Comparison of ENCODE assay signal across 8 cellular contexts in genomic region chr22:50327711-50328019, GRCh38. TPM values are rescaled to one million over a fixed set of nuclear protein-coding genes. Genes with fewer than 3 reads are reported as not detected.
A peak's percentile ranks its signal among the peaks of the same experiment; 100 is the strongest.
DNase-seq lines count a peak whose midpoint lies in the region; ATAC-seq, FAIRE-seq and TF ChIP-seq lines count a peak whose summit lies in the region.

No MANE protein-coding gene starts in this region.

- H3K27ac ChIP-seq in heart left ventricle (peak overlapping the region; percentile 87 to 98 (median 95)), mammary epithelial cell (ENCODE audit: insufficient read depth, low read depth, low read length) (peak overlapping the region; percentile 54)

- no peak overlapping the region for H3K9ac ChIP-seq in mammary epithelial cell (ENCODE audit: insufficient read depth, low read length)

- H3K4me1 ChIP-seq in heart left ventricle (peaks cover 0 to 18% (median 11%) of the 10 kb centered on the region in 12 donors), mammary epithelial cell (ENCODE audit: insufficient read depth, low read length) (peaks cover 13% of the 10 kb centered on the region)

- in situ Hi-C loops in mammary epithelial cell (cut with MboI; ENCODE audit: low sequenced_read_pairs in 2 of 2) = loop anchor here (5.0 to 10.0 kb wide), 2 partner anchors 50 to 53 kb away; partner anchors contain the start of gene MAPK11 (in 1 of the 2)

- dilution Hi-C loops in mammary epithelial cell (cut with HindIII; ENCODE audit: low sequenced_read_pairs) = no loop called here

- peak overlapping the region; percentile 91 for H2AFZ ChIP-seq in mammary epithelial cell (ENCODE audit: low read depth, low read length)

- ATAC-seq in heart left ventricle = no peak

- TF ChIP-seq POLR2A in heart left ventricle (IDR thresholded peaks at IDR 0.05) = no peak

- no peaks in the 10 kb centered on the region for H4K20me1 ChIP-seq in mammary epithelial cell (ENCODE audit: insufficient read depth, low read length)

- no TSS peak for BruUV-seq in mammary epithelial cell (replicated peaks; lab: Mats Ljungman, UMichigan)

- H3K9me3 ChIP-seq in heart left ventricle (no peaks in the 10 kb centered on the region), mammary epithelial cell (replicated peaks; ENCODE audit: insufficient read depth, low read length) (no peaks in the 10 kb centered on the region)

- H3K4me3 ChIP-seq in heart left ventricle (peak overlapping the region; percentile 45 to 95 (median 80)), mammary epithelial cell (replicated peaks in 1 of 3; ENCODE audit: insufficient read depth in 1 of 3, low read depth in 2 of 3, low read length in 3 of 3) (peak overlapping the region; percentile 25 to 80 (median 77))

- H3K4me3 Mint-ChIP-seq in mesothelial cell of epicardium = peak overlapping the region; percentile 71

- CTCF ChIA-PET in mammary epithelial cell (lab: Charles Lee; ENCODE audit: low non-redundant PET) = interaction anchor here (0.5 kb wide), 1 partner anchor 292 kb away, joined by 5 read pairs; no protein-coding TSS in a partner anchor

- WGBS in heart left ventricle, 4 donors = 68 to 84% (median 72%) methylated on average over 22 of the region's 22 CpGs
- WGBS in mammary epithelial cell (ENCODE audit: low coverage, missing lambda C conversion rate) = 47% methylated on average over 22 of the region's 22 CpGs

- H3K36me3 ChIP-seq in heart left ventricle (no peaks in the 10 kb centered on the region), mammary epithelial cell (ENCODE audit: insufficient read depth, low read length) (no peaks in the 10 kb centered on the region)

- H3K36me3 Mint-ChIP-seq in mesothelial cell of epicardium = no peaks in the 10 kb centered on the region

- H3K27me3 Mint-ChIP-seq in mesothelial cell of epicardium (ENCODE audit: low read depth) = no peaks in the 10 kb centered on the region

- peaks cover 11% of the 10 kb centered on the region for H3K4me1 Mint-ChIP-seq in mesothelial cell of epicardium

- H3K27ac Mint-ChIP-seq in mesothelial cell of epicardium = peak overlapping the region; percentile 76

- no peaks in the 10 kb centered on the region for H3K27me3 ChIP-seq in heart left ventricle
- no peaks in the 10 kb centered on the region for H3K27me3 ChIP-seq in mammary epithelial cell (ENCODE audit: insufficient read depth, low read length)

- H3K79me2 ChIP-seq in mammary epithelial cell (ENCODE audit: insufficient read depth, low read length) = no peaks in the 10 kb centered on the region

- intact Hi-C loops in heart left ventricle (cut with DNase I) (loop anchor here in 9 of 10 donors (1.0 to 5.0 kb wide), 9 partner anchors 15 to 77 kb away; partner anchors contain the start of genes HDAC10 (in 1 of the 9), MAPK11 (in 1 of the 9) and PPP6R2 (in 1 of the 9)), cardiac septum (cut with DNase I) (loop anchor here (1.0 to 5.0 kb wide), 2 partner anchors 35 to 51 kb away; no protein-coding TSS in a partner anchor), mammary epithelial cell (cut with micrococcal nuclease) (loop anchor here (1.0 to 5.0 kb wide), 6 partner anchors 15 to 180 kb away; partner anchors contain the start of gene PPP6R2)

- DNase-seq in heart left ventricle (no peak), cardiac septum (ENCODE audit: low spot score) (no peak), mammary epithelial cell (no peak), mesothelial cell of epicardium (ENCODE audit: low spot score in 2 of 2, unreplicated experiment in 2 of 2) (no peak), urothelium cell line (ENCODE audit: low spot score) (no peak), NCI-H345 (lab: John Stamatoyannopoulos, UW) (no peak), NCI-H2081 treated with DMSO at 0.1 percent for 48 hours (lab: John Stamatoyannopoulos, UW) (no peak)
- DNase-seq in activated CD4-positive, CD25-positive, alpha-beta regulatory T cell (lab: John Stamatoyannopoulos, UW) = no peak

- FAIRE-seq in urothelium cell line (lab: Jason Lieb, UNC) = peak; percentile 17

- peak overlapping the region; percentile 92 for H3K4me2 ChIP-seq in mammary epithelial cell (ENCODE audit: insufficient read depth, low read depth, low read length)

- TF ChIP-seq CTCF in heart left ventricle (IDR thresholded peaks at IDR 0.05) (no peak), mammary epithelial cell (conservative IDR thresholded peaks at IDR 0.05 in 1 of 2, IDR thresholded peaks at IDR 0.05 in 1 of 2; ENCODE audit: extremely low read depth in 1 of 2, insufficient read depth in 1 of 2, low read depth in 1 of 2, low read length in 2 of 2) (no peak), mesothelial cell of epicardium (IDR thresholded peaks at IDR 0.05; ENCODE audit: unreplicated experiment) (no peak)

- H3K9me3 Mint-ChIP-seq in mesothelial cell of epicardium = no peaks in the 10 kb centered on the region

RNA-seq across cellular contexts. Expression of gene DENND6B, which starts 0.9 kb away (rescaled TPM):
- total RNA-seq in heart left ventricle (1 to 10 TPM; 1.0 to 3.2 (median 2.0) TPM), cardiac septum (2.8 TPM), mammary epithelial cell (1 to 10 TPM; 2.0 to 3.4 TPM), mesothelial cell of epicardium (19.0 to 20.7 TPM (median 19.2 TPM) in 3 replicates)
- polyA plus RNA-seq in heart left ventricle (1 to 10 TPM; 1.0 to 1.3 TPM), mammary epithelial cell (1.2 TPM)
- polyA minus RNA-seq in mammary epithelial cell = 9.9 TPM

RNA-seq across cellular contexts. Expression of gene PPP6R2, which starts 15.5 kb away (rescaled TPM):
- total RNA-seq in heart left ventricle (10 to 100 TPM; 31.6 to 68.1 (median 41.5) TPM), cardiac septum (37.1 TPM), mammary epithelial cell (10 to 100 TPM; 37.7 to 52.3 TPM), mesothelial cell of epicardium (79.4 to 83.7 TPM (median 80.1 TPM) in 3 replicates)
- polyA plus RNA-seq in heart left ventricle (10 to 100 TPM; 29.6 to 42.4 TPM), mammary epithelial cell (23.4 TPM)
- 35.5 TPM for polyA minus RNA-seq in mammary epithelial cell

RNA-seq across cellular contexts. Expression of gene PLXNB2, which starts 20.2 kb away (rescaled TPM):
- total RNA-seq in heart left ventricle (100 to 1,000 TPM in 2 of 9 donors, 10 to 100 TPM in 7; 44.4 to 139 (median 57.9) TPM), cardiac septum (85.7 TPM), mammary epithelial cell (100 to 1,000 TPM; 122 to 240 TPM), mesothelial cell of epicardium (467 to 493 TPM (median 468 TPM) in 3 replicates)
- polyA plus RNA-seq in heart left ventricle (10 to 100 TPM; 35.1 to 40.3 TPM), mammary epithelial cell (96.4 TPM)
- polyA minus RNA-seq in mammary epithelial cell = 162 TPM

RNA-seq across cellular contexts. Expression of gene MAPK11, which starts 57.5 kb away (rescaled TPM):
- 10 to 100 TPM in 1 of 9 donors, 1 to 10 TPM in 8; 5.0 to 12.1 (median 7.0) TPM for total RNA-seq in heart left ventricle
- 1 to 10 TPM; 7.8 to 9.9 TPM for polyA plus RNA-seq in heart left ventricle
- total RNA-seq in cardiac septum = 11.7 TPM
- total RNA-seq in mammary epithelial cell = 10 to 100 TPM in 1 of 2 donors, 1 to 10 TPM in 1; 9.3 to 10.0 TPM
- 3.4 TPM for polyA plus RNA-seq in mammary epithelial cell
- 4.2 TPM for polyA minus RNA-seq in mammary epithelial cell
- 5.9 to 8.4 TPM (median 8.3 TPM) in 3 replicates for total RNA-seq in mesothelial cell of epicardium
